In genomic region chr10:4770766-4771553, GRCh38 we compare ENCODE assay signal across 8 cellular contexts. TPM values are rescaled to one million over a fixed set of nuclear protein-coding genes. Genes with fewer than 3 reads are reported as not detected.
DNase-seq lines count a peak whose midpoint lies in the region; ATAC-seq, FAIRE-seq and TF ChIP-seq lines count a peak whose summit lies in the region.

No MANE protein-coding gene starts in this region.

- no peak for TF ChIP-seq POLR2A in HepG2 (IDR thresholded peaks at IDR 0.05; ENCODE audit: insufficient read depth in 1 of 2, low read depth in 2 of 2, low read length in 2 of 2)

- TF ChIP-seq CTCF in BJ (IDR thresholded peaks at IDR 0.05; ENCODE audit: insufficient read depth, low read depth, low read length) (peak; percentile 24; the same call in 1 of the 2 replicates), MM.1S (IDR thresholded peaks at IDR 0.05; ENCODE audit: low read length) (peak; percentile 35), brain microvascular endothelial cell (IDR thresholded peaks at IDR 0.05; ENCODE audit: low read depth, low read length, missing control alignments) (no peak), HepG2 (CRISPR knock-in tag; IDR thresholded peaks at IDR 0.05) (0 out of 2 replicates have a peak, but pooled peaks have one; percentile 28)

- no TSS peak for BruUV-seq in HepG2 (replicated peaks; lab: Mats Ljungman, UMichigan)

- no peaks in the 10 kb centered on the region for H3K36me3 ChIP-seq in BJ (ENCODE audit: control insufficient read depth, insufficient read depth, low read length)
- H3K36me3 ChIP-seq in MM.1S (replicated peaks; ENCODE audit: insufficient read depth, low read length) = no peaks in the 10 kb centered on the region
- no peaks in the 10 kb centered on the region for H3K36me3 ChIP-seq in brain microvascular endothelial cell (replicated peaks)
- no peaks in the 10 kb centered on the region for H3K36me3 ChIP-seq in HepG2 (replicated peaks in 1 of 2; ENCODE audit: control insufficient read depth in 1 of 2, insufficient read depth in 2 of 2, low read length in 2 of 2)

- no peak for TF ChIP-seq RAD21 in HepG2 (CRISPR knock-in tag; IDR thresholded peaks at IDR 0.05)

- H3K27me3 ChIP-seq in BJ (ENCODE audit: control insufficient read depth, insufficient read depth, low read length) (no peaks in the 10 kb centered on the region), MM.1S (replicated peaks; ENCODE audit: insufficient read depth, low read length) (no peaks in the 10 kb centered on the region), brain microvascular endothelial cell (replicated peaks) (no peaks in the 10 kb centered on the region), HepG2 (ENCODE audit: control insufficient read depth in 1 of 2, insufficient read depth in 2 of 2, low read length in 2 of 2) (no peaks in the 10 kb centered on the region)

- no peaks in the 10 kb centered on the region for H3K9me3 ChIP-seq in MM.1S (replicated peaks; ENCODE audit: insufficient read depth, low read length)
- H3K9me3 ChIP-seq in HepG2 (ENCODE audit: low read length) = no peaks in the 10 kb centered on the region

- CTCF ChIA-PET in BJ (lab: Yijun Ruan, JAX) = interaction anchor here (1.0 to 3.0 kb wide), 4 partner anchors 114 to 1583 kb away, joined by 3 to 10 read pairs (median 3); no protein-coding TSS in a partner anchor
- CTCF ChIA-PET in HepG2 (lab: Yijun Ruan, JAX; ENCODE audit: low intra/inter-chr PET ratio, low total read pairs) = no interaction called here

- no peak overlapping the region for H3K27ac ChIP-seq in MM.1S (ENCODE audit: low read length)
- peak overlapping the region; percentile 100 for H3K27ac ChIP-seq in brain microvascular endothelial cell
- H3K27ac ChIP-seq in HepG2 (ENCODE audit: extremely low read length, insufficient read depth, low read length) = no peak overlapping the region

- TF ChIP-seq EP300 in HepG2 (IDR thresholded peaks at IDR 0.05; ENCODE audit: low read depth in 2 of 2, low read length in 2 of 2) (peak in 1 of 2 experiments; percentile 29; a peak in 1 of 4 replicates), HepG2 (CRISPR knock-in tag; IDR thresholded peaks at IDR 0.05; ENCODE audit: borderline replicate concordance) (no peak)

- POLR2A ChIA-PET in BJ (lab: Charles Lee) (interaction anchor here (0.6 to 1.0 kb wide), 2 partner anchors 697 to 991 kb away, joined by 4 to 5 read pairs; no protein-coding TSS in a partner anchor), HepG2 (lab: Yijun Ruan, JAX) (interaction anchor here (0.7 kb wide), 1 partner anchor 49 kb away, joined by 3 read pairs; no protein-coding TSS in a partner anchor)

- H3K9ac ChIP-seq in MM.1S (ENCODE audit: low read length) (no peak overlapping the region), HepG2 (ENCODE audit: insufficient read depth, low read depth, low read length) (no peak overlapping the region)

- under 1% methylated on average over 3 of the region's 3 CpGs for WGBS in HepG2 (ENCODE audit: low lambda C conversion rate)

- in situ Hi-C loops in brain microvascular endothelial cell (cut with HindIII; ENCODE audit: low pct_ligation_motif_present, low sequenced_read_pairs) = no loop called here
- in situ Hi-C loops in HepG2 (cut with HindIII; ENCODE audit: extremely low pct_ligation_motif_present, low pct_unique_long_range_greater_than_20kb) = loop anchor here (5.0 kb wide), 1 partner anchor 1574 kb away; no protein-coding TSS in a partner anchor

- DNase-seq in BJ (ENCODE audit: low read depth) = peak; percentile 94
- no peak for DNase-seq in MM.1S
- DNase-seq in brain microvascular endothelial cell = peak; percentile 77
- DNase-seq in HepG2 (ENCODE audit: low spot score) = peak; percentile 47
- DNase-seq in stimulated activated CD4-positive, alpha-beta T cell treated with anti-CD3 and anti-CD28 coated beads, Interleukin-2, amount 100 ng/mL, for 24 hours = no peak

- H3K79me2 ChIP-seq in MM.1S (ENCODE audit: low read length) = no peaks in the 10 kb centered on the region
- H3K79me2 ChIP-seq in HepG2 (ENCODE audit: insufficient read depth, low read length) = no peaks in the 10 kb centered on the region

- H2AFZ ChIP-seq in MM.1S (ENCODE audit: low read length) (no peak overlapping the region), HepG2 (ENCODE audit: low read length) (no peak overlapping the region)

- no peak overlapping the region for H3K4me3 ChIP-seq in BJ (ENCODE audit: low read depth, low read length)
- H3K4me3 ChIP-seq in MM.1S (ENCODE audit: low read length) = no peak overlapping the region
- no peak overlapping the region for H3K4me3 ChIP-seq in brain microvascular endothelial cell (ENCODE audit: low read depth, low read length)
- H3K4me3 ChIP-seq in HepG2 (replicated peaks in 1 of 3; ENCODE audit: insufficient read depth in 1 of 3, low read depth in 2 of 3, low read length in 3 of 3) = no peak overlapping the region

- no peaks in the 10 kb centered on the region for H3F3A ChIP-seq in MM.1S (ENCODE audit: insufficient read depth, low read length)

- no peak for FAIRE-seq in HepG2 (lab: Jason Lieb, UNC)

- no peaks in the 10 kb centered on the region for H3K4me1 ChIP-seq in MM.1S (ENCODE audit: low read length)
- H3K4me1 ChIP-seq in HepG2 (ENCODE audit: insufficient read depth, low read length) = peaks cover 13% of the 10 kb centered on the region

- intact Hi-C loops in HepG2 (cut with micrococcal nuclease; ENCODE audit: unreplicated experiment) = no loop called here

- no peak for ATAC-seq in HepG2
- ATAC-seq in HG03439 (IDR thresholded peaks at IDR 0.05; ENCODE audit: unreplicated experiment) = no peak
- no peak for ATAC-seq in HG02870 (IDR thresholded peaks at IDR 0.05; ENCODE audit: unreplicated experiment)
- ATAC-seq in GM19324 (IDR thresholded peaks at IDR 0.05; ENCODE audit: low FRiP score, unreplicated experiment) = no peak

- H4K20me1 ChIP-seq in MM.1S (ENCODE audit: insufficient read depth, low read length) (no peaks in the 10 kb centered on the region), HepG2 (ENCODE audit: insufficient read depth, low read length) (no peaks in the 10 kb centered on the region)

- no peaks in the 10 kb centered on the region for H3K9me2 ChIP-seq in MM.1S (replicated peaks; ENCODE audit: insufficient read depth, low read length)

- no peak overlapping the region for H3K4me2 ChIP-seq in MM.1S (ENCODE audit: low read depth, low read length)
- no peak overlapping the region for H3K4me2 ChIP-seq in HepG2 (ENCODE audit: low read depth, low read length)

TF ChIP-seq in HepG2, 621 proteins besides CTCF, POLR2A, EP300 and RAD21:
- TF ChIP-seq ELF3 (CRISPR knock-in tag; IDR thresholded peaks at IDR 0.05) (peak; percentile 35; the same call in 1 of the 2 replicates), STAG1 (CRISPR knock-in tag; IDR thresholded peaks at IDR 0.05) (peak; percentile 55), CEBPB (IDR thresholded peaks at IDR 0.05; ENCODE audit: borderline replicate concordance, low read depth, low read length) (peak; percentile 40; the same call in 1 of the 2 replicates), MBD4 (IDR thresholded peaks at IDR 0.05; ENCODE audit: borderline replicate concordance, low read length) (no peak), MAFK (conservative IDR thresholded peaks at IDR 0.05 in 1 of 2, IDR thresholded peaks at IDR 0.05 in 1 of 2; ENCODE audit: low read length in 2 of 2) (0 out of 4 replicates have a peak, but pooled peaks of 1 of the 2 experiments have one; percentile 3)

RNA-seq across cellular contexts. Expression of gene AKR1E2, which starts 55.0 kb away (rescaled TPM):
- polyA plus RNA-seq in BJ (2011; rRNA removed) (2.5 and 3.3 TPM in 2 replicates), HepG2 (2011; rRNA removed) (0.10 TPM in 1 of 2 replicates, not detected in the other)
- polyA minus RNA-seq in BJ (2011; rRNA and poly(A)+ RNA removed) = 9.7 and 16.4 TPM in 2 replicates
- not detected in 2 replicates for total RNA-seq in HepG2 (2016; rRNA removed; fragmentation: Illumina TruSeq; extraction: Trizol)
- total RNA-seq in HepG2 (2016; cell fraction: cytosol; rRNA removed; fragmentation: Illumina TruSeq; extraction: Trizol; ENCODE audit: low read depth) = not detected in 2 replicates
- not detected in 2 replicates for total RNA-seq in HepG2 (2016; cell fraction: insoluble cytoplasmic fraction; rRNA removed; fragmentation: Illumina TruSeq; extraction: Trizol)
- not detected in 2 replicates for total RNA-seq in HepG2 (2016; cell fraction: membrane; rRNA removed; fragmentation: Illumina TruSeq; extraction: Trizol)
- not detected in 2 replicates for total RNA-seq in HepG2 (2016; cell fraction: nucleus; rRNA removed; fragmentation: Illumina TruSeq; extraction: Trizol)
- not detected in 2 replicates for polyA plus RNA-seq in HepG2 (2011; cell fraction: cytosol; rRNA removed)
- polyA plus RNA-seq in HepG2 (2011; cell fraction: nucleus; rRNA removed) = 0.33 TPM in 1 of 2 replicates, not detected in the other
- polyA plus RNA-seq in HepG2 (2012) = not detected in 2 replicates
- not detected in 2 replicates for polyA plus RNA-seq in HepG2 (2016; cell fraction: cytosol; fragmentation: Illumina TruSeq; extraction: Trizol; ENCODE audit: low read depth)
- polyA plus RNA-seq in HepG2 (2016; cell fraction: insoluble cytoplasmic fraction; fragmentation: Illumina TruSeq; extraction: Trizol; ENCODE audit: low read depth) = not detected in 2 replicates
- not detected in 2 replicates for polyA plus RNA-seq in HepG2 (2016; cell fraction: membrane; fragmentation: Illumina TruSeq; extraction: Trizol; ENCODE audit: low read depth)
- polyA plus RNA-seq in HepG2 (2016; cell fraction: nucleus; fragmentation: Illumina TruSeq; extraction: Trizol; ENCODE audit: insufficient read depth, low read depth) = not detected in 2 replicates
- not detected in 2 replicates for polyA minus RNA-seq in HepG2 (2011; rRNA and poly(A)+ RNA removed; ENCODE audit: low replicate concordance)
- not detected in 2 replicates for polyA minus RNA-seq in HepG2 (2011; cell fraction: cytosol; rRNA and poly(A)+ RNA removed)
- polyA minus RNA-seq in HepG2 (2011; cell fraction: nucleus; rRNA and poly(A)+ RNA removed) = not detected in 2 replicates

Comparison
In these comparisons a context has a peak if more than half of its experiments do, and no peak if none do; other contexts are left out.
1. DNase-seq: peak in BJ (single experiment), brain microvascular endothelial cell (single experiment) and HepG2 (single experiment); none in MM.1S (single experiment) and stimulated activated CD4-positive, alpha-beta T cell treated with anti-CD3 and anti-CD28 coated beads, Interleukin-2, amount 100 ng/mL, for 24 hours (0 of 2).